ENCODE assay signal across 15 cellular contexts in genomic region chr2:227774895-227775842, GRCh38. TPM values are rescaled to one million over a fixed set of nuclear protein-coding genes. Genes with fewer than 3 reads are reported as not detected.
"Had no signal": no experiment of that assay in that cellular context is flagged by ENCODE, and none has a peak within 500 bp of the region (broad histone marks: within the 10 kb centered on the region; RNA-seq: fewer than 3 reads in every experiment).

No MANE protein-coding gene starts in this region.

- H3K27me3 ChIP-seq: esophagus squamous epithelium, foreskin keratinocyte, SJSA1, thyroid gland, uterus had no signal

- H3K36me3 Mint-ChIP-seq: activated naive CD8-positive, alpha-beta T cell treated with anti-CD3 and anti-CD28 coated beads, Interleukin-2, amount 10 ng/mL, durations not matched to agents 7 days and 5 days; naive thymus-derived CD8-positive, alpha-beta T cell had no signal

- H3K9me3 ChIP-seq: esophagus squamous epithelium, SJSA1, thyroid gland, uterus had no signal

- H3K4me3 ChIP-seq: esophagus squamous epithelium, SJSA1, thyroid gland, uterus had no signal

- H3K9me3 Mint-ChIP-seq: activated naive CD8-positive, alpha-beta T cell treated with anti-CD3 and anti-CD28 coated beads, Interleukin-2, amount 10 ng/mL, durations not matched to agents 7 days and 5 days; naive thymus-derived CD8-positive, alpha-beta T cell had no signal

- H3K4me1 ChIP-seq: esophagus squamous epithelium, foreskin keratinocyte, thyroid gland, uterus had no signal

- ATAC-seq: naive thymus-derived CD8-positive, alpha-beta T cell had no signal

- H3K27me3 Mint-ChIP-seq: activated naive CD8-positive, alpha-beta T cell treated with anti-CD3 and anti-CD28 coated beads, Interleukin-2, amount 10 ng/mL, durations not matched to agents 7 days and 5 days had no signal

- H3K27ac Mint-ChIP-seq: activated naive CD8-positive, alpha-beta T cell treated with anti-CD3 and anti-CD28 coated beads, Interleukin-2, amount 10 ng/mL, durations not matched to agents 7 days and 5 days had no signal

- H3K27ac ChIP-seq: esophagus squamous epithelium, foreskin keratinocyte, SJSA1, thyroid gland, uterus had no signal

- DNase-seq: activated CD4-positive, alpha-beta T cell treated with anti-CD3 and anti-CD28 coated beads, Interleukin-2, amount 50 U/mL, for 1 hour; activated effector memory CD4-positive, alpha-beta T cell treated with Interleukin-2 at 50 U/mL for 16 hours; activated naive CD8-positive, alpha-beta T cell treated with anti-CD3 and anti-CD28 coated beads, Interleukin-2, amount 10 ng/mL, durations not matched to agents 7 days and 5 days; aorta; esophagus squamous epithelium; foreskin keratinocyte; naive thymus-derived CD8-positive, alpha-beta T cell; stimulated activated CD4-positive, alpha-beta T cell treated with anti-CD3 and anti-CD28 coated beads, Interleukin-4, amount 100 ng/mL, for 1 hour; T-helper 9 cell; thyroid gland; uterus had no signal

- H3K36me3 ChIP-seq: esophagus squamous epithelium, SJSA1, thyroid gland, uterus had no signal

- H3K4me1 Mint-ChIP-seq: naive thymus-derived CD8-positive, alpha-beta T cell had no signal

- H3K4me3 Mint-ChIP-seq: activated naive CD8-positive, alpha-beta T cell treated with anti-CD3 and anti-CD28 coated beads, Interleukin-2, amount 10 ng/mL, durations not matched to agents 7 days and 5 days; naive thymus-derived CD8-positive, alpha-beta T cell had no signal

RNA-seq across cellular contexts. Expression of gene SCYGR8, which starts 29.5 kb away (rescaled TPM):
- total RNA-seq: activated naive CD8-positive, alpha-beta T cell treated with anti-CD3 and anti-CD28 coated beads, Interleukin-2, amount 10 ng/mL, durations not matched to agents 7 days and 5 days; aorta; esophagus squamous epithelium; foreskin keratinocyte; lung microvascular endothelial cell; naive thymus-derived CD8-positive, alpha-beta T cell; omental fat pad; pulmonary artery endothelial cell; SJSA1; thyroid gland; uterus had no signal
- polyA plus RNA-seq: aorta; foreskin keratinocyte; naive thymus-derived CD8-positive, alpha-beta T cell had no signal

RNA-seq across cellular contexts. Expression of gene CCL20, which starts 38.5 kb away (rescaled TPM):
- total RNA-seq: activated naive CD8-positive, alpha-beta T cell treated with anti-CD3 and anti-CD28 coated beads, Interleukin-2, amount 10 ng/mL, durations not matched to agents 7 days and 5 days; naive thymus-derived CD8-positive, alpha-beta T cell; SJSA1; thyroid gland; uterus had no signal
- polyA plus RNA-seq: naive thymus-derived CD8-positive, alpha-beta T cell had no signal

RNA-seq across cellular contexts. Expression of gene SCYGR7, which starts 47.0 kb away (rescaled TPM):
- total RNA-seq: activated naive CD8-positive, alpha-beta T cell treated with anti-CD3 and anti-CD28 coated beads, Interleukin-2, amount 10 ng/mL, durations not matched to agents 7 days and 5 days; aorta; esophagus squamous epithelium; foreskin keratinocyte; lung microvascular endothelial cell; naive thymus-derived CD8-positive, alpha-beta T cell; omental fat pad; pulmonary artery endothelial cell; SJSA1; thyroid gland; uterus had no signal
- polyA plus RNA-seq: aorta; foreskin keratinocyte; naive thymus-derived CD8-positive, alpha-beta T cell had no signal

RNA-seq across cellular contexts. Expression of gene SCYGR6, which starts 50.6 kb away (rescaled TPM):
- total RNA-seq: activated naive CD8-positive, alpha-beta T cell treated with anti-CD3 and anti-CD28 coated beads, Interleukin-2, amount 10 ng/mL, durations not matched to agents 7 days and 5 days; aorta; esophagus squamous epithelium; foreskin keratinocyte; lung microvascular endothelial cell; naive thymus-derived CD8-positive, alpha-beta T cell; omental fat pad; pulmonary artery endothelial cell; SJSA1; thyroid gland; uterus had no signal
- polyA plus RNA-seq: aorta; foreskin keratinocyte; naive thymus-derived CD8-positive, alpha-beta T cell had no signal

RNA-seq across cellular contexts. Expression of gene SLC19A3, which starts 57.3 kb away (rescaled TPM):
- total RNA-seq: activated naive CD8-positive, alpha-beta T cell treated with anti-CD3 and anti-CD28 coated beads, Interleukin-2, amount 10 ng/mL, durations not matched to agents 7 days and 5 days; lung microvascular endothelial cell; naive thymus-derived CD8-positive, alpha-beta T cell; SJSA1 had no signal
- polyA plus RNA-seq: naive thymus-derived CD8-positive, alpha-beta T cell had no signal
